18 cellular contexts compared by ENCODE assay signal in genomic region chr14:106163316-106163715, GRCh38.
"Had no signal": no experiment of that assay in that cellular context is flagged by ENCODE, and none has a peak within 500 bp of the region (broad histone marks: within the 10 kb centered on the region; RNA-seq: fewer than 3 reads in every experiment).

No MANE protein-coding gene starts in this region.

- H3K4me3 Mint-ChIP-seq: memory B cell; mesothelial cell of epicardium; natural killer cell treated with Interleukin-12 subunit alpha and Interleukin-12 subunit beta and Interleukin-15 and Interleukin-18, amount 100 ng/mL, for 72 hours; neural progenitor cell had no signal

- H3K9me3 ChIP-seq: lower lobe of right lung, ovary, right atrium auricular region, sigmoid colon had no signal

- H3K9me3 Mint-ChIP-seq: memory B cell; natural killer cell treated with Interleukin-12 subunit alpha and Interleukin-12 subunit beta and Interleukin-15 and Interleukin-18, amount 100 ng/mL, for 72 hours had no signal

- H3K27ac Mint-ChIP-seq: memory B cell; mesothelial cell of epicardium; natural killer cell treated with Interleukin-12 subunit alpha and Interleukin-12 subunit beta and Interleukin-15 and Interleukin-18, amount 100 ng/mL, for 72 hours; neural progenitor cell had no signal

- DNase-seq: dermis blood vessel endothelial cell; foreskin keratinocyte; kidney; left cardiac atrium; left ventricle myocardium inferior; lower lobe of right lung; nucleus accumbens; ovary; sigmoid colon; stimulated activated CD4-positive, alpha-beta T cell treated with anti-CD3 and anti-CD28 coated beads, Interleukin-12 subunit alpha, Interleukin-12 subunit beta, amount 100 ng/mL, for 4 hours; stimulated activated naive CD4-positive, alpha-beta T cell treated with Interleukin-2 at 50 U/mL for 16 hours; trophoblast cell had no signal

- H3K36me3 ChIP-seq: left ventricle myocardium inferior, lower lobe of right lung, neural progenitor cell, ovary, right atrium auricular region, sigmoid colon had no signal

- H2AFZ ChIP-seq: neural progenitor cell had no signal

- ATAC-seq: foreskin keratinocyte; left cardiac atrium; lower lobe of right lung; natural killer cell treated with Interleukin-12 subunit alpha and Interleukin-12 subunit beta and Interleukin-15 and Interleukin-18, amount 100 ng/mL, for 72 hours had no signal

- H3K4me1 Mint-ChIP-seq: memory B cell, mesothelial cell of epicardium, neural progenitor cell had no signal

- H3K4me2 ChIP-seq: neural progenitor cell had no signal

- H3K4me3 ChIP-seq: left ventricle myocardium inferior, lower lobe of right lung, neural progenitor cell, ovary, right atrium auricular region, sigmoid colon, skin epidermis had no signal

- H3K27ac ChIP-seq: foreskin keratinocyte, left ventricle myocardium inferior, lower lobe of right lung, neural progenitor cell, ovary, right atrium auricular region, sigmoid colon, skin epidermis had no signal

- H3K4me1 ChIP-seq: foreskin keratinocyte, left ventricle myocardium inferior, lower lobe of right lung, neural progenitor cell, right atrium auricular region, sigmoid colon had no signal

- H3K36me3 Mint-ChIP-seq: memory B cell; natural killer cell treated with Interleukin-12 subunit alpha and Interleukin-12 subunit beta and Interleukin-15 and Interleukin-18, amount 100 ng/mL, for 72 hours; neural progenitor cell had no signal

- H3K9ac ChIP-seq: neural progenitor cell had no signal

- H3K27me3 ChIP-seq: foreskin keratinocyte, neural progenitor cell, ovary, right atrium auricular region had no signal
